10 cellular contexts compared by ENCODE assay signal in the genomic region with DNA sequence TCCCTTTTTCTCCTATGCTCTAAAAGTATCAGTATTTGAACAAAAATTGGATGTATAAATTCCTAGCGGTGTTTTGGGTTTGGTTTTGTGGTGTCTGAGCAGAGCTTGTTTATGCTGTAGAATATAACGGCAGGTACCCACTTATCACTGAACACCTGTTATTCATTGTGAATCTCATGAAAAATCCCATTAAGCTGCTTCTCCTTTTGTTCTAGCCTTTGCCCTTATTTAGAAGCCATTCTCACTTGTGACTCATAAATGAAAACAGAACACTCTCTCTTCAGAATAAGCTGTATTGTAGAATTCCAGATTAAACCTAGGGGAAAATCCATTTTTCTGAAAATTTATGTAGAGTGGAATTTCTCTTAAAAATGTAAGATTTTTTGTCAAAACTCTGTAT.
A peak's percentile ranks its signal among the peaks of the same experiment; 100 is the strongest.
DNase-seq lines count a peak whose midpoint lies in the region; ATAC-seq, FAIRE-seq and TF ChIP-seq lines count a peak whose summit lies in the region.
"Had no signal": no experiment of that assay in that cellular context is flagged by ENCODE, and none has a peak within 500 bp of the region (broad histone marks: within the 10 kb centered on the region; RNA-seq: fewer than 3 reads in every experiment).

No MANE protein-coding gene starts in this region.

- no peak for TF ChIP-seq CTCF in osteocyte (IDR thresholded peaks at IDR 0.05)
- no peak for TF ChIP-seq CTCF in esophagus muscularis mucosa (IDR thresholded peaks at IDR 0.05)

- H3K36me3 ChIP-seq in esophagus muscularis mucosa, result peaks cover 5 to 43% (median 20%) of the 10 kb centered on the region in 4 donors

- H3K27ac ChIP-seq in esophagus muscularis mucosa (replicated peaks in 1 of 4), result no peak overlapping the region

- no peaks in the 10 kb centered on the region for H3K27me3 Mint-ChIP-seq in osteocyte (ENCODE audit: unreplicated experiment)
- H3K27me3 Mint-ChIP-seq in naive thymus-derived CD8-positive, alpha-beta T cell, result no peaks in the 10 kb centered on the region

- peak overlapping the region; percentile 81 for H3K27ac Mint-ChIP-seq in osteocyte (ENCODE audit: unreplicated experiment)
- no peak overlapping the region for H3K27ac Mint-ChIP-seq in naive thymus-derived CD8-positive, alpha-beta T cell

- H3K4me1 ChIP-seq in esophagus muscularis mucosa, result peaks cover 5 to 17% (median 13%) of the 10 kb centered on the region in 4 donors

- no peaks in the 10 kb centered on the region for H3K9me3 Mint-ChIP-seq in osteocyte (ENCODE audit: unreplicated experiment)
- no peaks in the 10 kb centered on the region for H3K9me3 Mint-ChIP-seq in naive thymus-derived CD8-positive, alpha-beta T cell

- H3K4me1 Mint-ChIP-seq in osteocyte (ENCODE audit: unreplicated experiment), result peaks cover 40% of the 10 kb centered on the region
- peaks cover 0 to 28% (median 7%) of the 10 kb centered on the region in 4 donors for H3K4me1 Mint-ChIP-seq in naive thymus-derived CD8-positive, alpha-beta T cell

- FAIRE-seq in GM18507 (lab: Jason Lieb, UNC), result peak; percentile 36

- DNase-seq in GM18507 (ENCODE audit: extremely low spot score, insufficient read length, low read depth), result no peak
- DNase-seq in NCI-H774 (lab: John Stamatoyannopoulos, UW), result peak; percentile 24
- DNase-seq in osteocyte (ENCODE audit: extremely low spot score, unreplicated experiment), result no peak
- no peak for DNase-seq in naive thymus-derived CD8-positive, alpha-beta T cell
- DNase-seq in NCI-H1436 treated with DMSO at 0.1 percent for 48 hours (lab: John Stamatoyannopoulos, UW), result no peak
- DNase-seq in esophagus muscularis mucosa (ENCODE audit: extremely low spot score), result no peak
- no peak for DNase-seq in D341Med (ENCODE audit: low spot score)
- DNase-seq: NCI-H446, nucleus accumbens had no signal

- intact Hi-C loops in esophagus muscularis mucosa (cut with DNase I), result no loop called here

- peak; percentile 42 for ATAC-seq in HG02623 (IDR thresholded peaks at IDR 0.05; ENCODE audit: unreplicated experiment)
- no peak for ATAC-seq in naive thymus-derived CD8-positive, alpha-beta T cell

- H3K36me3 Mint-ChIP-seq in osteocyte (ENCODE audit: unreplicated experiment), result peaks cover 16% of the 10 kb centered on the region
- H3K36me3 Mint-ChIP-seq in naive thymus-derived CD8-positive, alpha-beta T cell, result no peaks in the 10 kb centered on the region

- no peak for TF ChIP-seq POLR2A in esophagus muscularis mucosa (IDR thresholded peaks at IDR 0.05; ENCODE audit: low read depth)

- H3K9me3 ChIP-seq in esophagus muscularis mucosa, result no peaks in the 10 kb centered on the region

- H3K27me3 ChIP-seq in esophagus muscularis mucosa, result no peaks in the 10 kb centered on the region

- no peak overlapping the region for H3K4me3 ChIP-seq in esophagus muscularis mucosa

- no peak overlapping the region for H3K4me3 Mint-ChIP-seq in osteocyte (ENCODE audit: unreplicated experiment)
- H3K4me3 Mint-ChIP-seq in naive thymus-derived CD8-positive, alpha-beta T cell, result no peak overlapping the region

- TF ChIP-seq EP300 in esophagus muscularis mucosa (IDR thresholded peaks at IDR 0.05), result no peak

- POLR2A ChIA-PET in naive thymus-derived CD8-positive, alpha-beta T cell (lab: Charles Lee), result no interaction called here

- WGBS in esophagus muscularis mucosa, result 86% methylated on average over 2 of the region's 2 CpGs
